Comparison of ENCODE assay signal across 1 cellular context in genomic region chr15:28977377-28978010, GRCh38.
TF ChIP-seq lines count a peak whose summit lies in the region.

No MANE protein-coding gene starts in this region.

TF ChIP-seq in SK-N-SH, 30 proteins besides CTCF, POLR2A, EP300 and RAD21 (continued from another document):
- TF ChIP-seq SIN3A (IDR thresholded peaks at IDR 0.05; ENCODE audit: borderline replicate concordance, low read depth, low read length) (peak; percentile 88; the same call in 1 of the 2 replicates), MAX (IDR thresholded peaks at IDR 0.05; ENCODE audit: low read depth) (peak; percentile 75), ELF1 (IDR thresholded peaks at IDR 0.05) (peak; percentile 92), EZH2phosphoT487 (IDR thresholded peaks at IDR 0.05; ENCODE audit: borderline replicate concordance, low read depth) (no peak), GATA2 (CRISPR knock-in tag; IDR thresholded peaks at IDR 0.05) (no peak), IRF3 (IDR thresholded peaks at IDR 0.05; ENCODE audit: low read depth, low read length) (no peak), JUND (IDR thresholded peaks at IDR 0.05) (peak; percentile 96), ZBTB33 (IDR thresholded peaks at IDR 0.05; ENCODE audit: borderline replicate concordance, low read depth) (no peak), POLR2AphosphoS5 (IDR thresholded peaks at IDR 0.05; ENCODE audit: low read depth, low read length) (peak; percentile 55; the same call in 1 of the 2 replicates), RXRA (IDR thresholded peaks at IDR 0.05; ENCODE audit: borderline replicate concordance, low read depth) (no peak; the same call in 1 of the 2 replicates), FOXM1 (IDR thresholded peaks at IDR 0.05; ENCODE audit: low read depth) (no peak), FOSL2 (IDR thresholded peaks at IDR 0.05; ENCODE audit: borderline replicate concordance, low read depth) (peak; percentile 98), NFIC (IDR thresholded peaks at IDR 0.05; ENCODE audit: borderline replicate concordance) (peak; percentile 69), NRF1 (IDR thresholded peaks at IDR 0.05; ENCODE audit: low read depth, low read length) (no peak), TCF12 (IDR thresholded peaks at IDR 0.05) (peak; percentile 82), USF2 (IDR thresholded peaks at IDR 0.05; ENCODE audit: borderline replicate concordance, low read depth, low read length) (no peak), TAF1 (IDR thresholded peaks at IDR 0.05; ENCODE audit: borderline replicate concordance, low read depth, low read length) (no peak)
